ENCODE assay signal across 1 cellular context in genomic region chr1:26721669-26722355, GRCh38.
TF ChIP-seq lines count a peak whose summit lies in the region.

No MANE protein-coding gene starts in this region.

TF ChIP-seq in K562, 482 proteins besides CTCF, POLR2A, EP300 and RAD21 (continued from another document and continues in another):
- TF ChIP-seq ZNF407 (IDR thresholded peaks at IDR 0.05; ENCODE audit: low read depth) (no peak), PHB2 (IDR thresholded peaks at IDR 0.05; ENCODE audit: low read depth) (peak; percentile 60; the same call in 1 of the 2 replicates), SIN3B (IDR thresholded peaks at IDR 0.05; ENCODE audit: low read depth) (no peak; the same call in 1 of the 2 replicates), PHF8 (IDR thresholded peaks at IDR 0.05; ENCODE audit: borderline replicate concordance, low read length) (no peak), PCBP1 (IDR thresholded peaks at IDR 0.05; ENCODE audit: low read depth, low read length, poor library complexity, severe bottlenecking) (no peak), TBL1XR1 (IDR thresholded peaks at IDR 0.05; ENCODE audit: low read length in 2 of 2) (peak in 1 of 2 experiments; percentile 83; a peak in 2 of 4 replicates), ZNF324 (CRISPR knock-in tag; IDR thresholded peaks at IDR 0.05) (no peak), CTBP1 (IDR thresholded peaks at IDR 0.05; ENCODE audit: borderline replicate concordance) (peak; percentile 91), SP2 (IDR thresholded peaks at IDR 0.05; ENCODE audit: extremely low read depth, low read depth, low read length, poor library complexity, severe bottlenecking) (no peak), L3MBTL2 (IDR thresholded peaks at IDR 0.05) (peak; percentile 16; the same call in 1 of the 2 replicates), HNRNPUL1 (IDR thresholded peaks at IDR 0.05; ENCODE audit: low read length) (no peak), THRB (CRISPR knock-in tag; conservative IDR thresholded peaks at IDR 0.05) (no peak), FOXJ2 (tag; IDR thresholded peaks at IDR 0.05) (peak; percentile 46), TOE1 (IDR thresholded peaks at IDR 0.05; ENCODE audit: borderline replicate concordance) (no peak), TOE1 (CRISPR knock-in tag; IDR thresholded peaks at IDR 0.05; ENCODE audit: borderline replicate concordance, low read depth) (no peak), DACH1 (IDR thresholded peaks at IDR 0.05; ENCODE audit: partially characterized antibody) (peak; percentile 19), SRSF9 (IDR thresholded peaks at IDR 0.05; ENCODE audit: borderline replicate concordance, low read depth, low read length) (no peak), MTA3 (IDR thresholded peaks at IDR 0.05; ENCODE audit: borderline replicate concordance) (0 out of 2 replicates have a peak, but pooled peaks have one; percentile 49), ZNF717 (CRISPR knock-in tag; IDR thresholded peaks at IDR 0.05) (no peak), MAX (CRISPR knock-in tag; IDR thresholded peaks at IDR 0.05) (no peak), ATF4 (CRISPR knock-in tag; IDR thresholded peaks at IDR 0.05) (0 out of 2 replicates have a peak, but pooled peaks have one; percentile 37), ZFX (CRISPR knock-in tag; IDR thresholded peaks at IDR 0.05) (peak; percentile 40), KAT8 (IDR thresholded peaks at IDR 0.05; ENCODE audit: low read depth) (no peak), E2F1 (CRISPR knock-in tag; IDR thresholded peaks at IDR 0.05) (no peak), RBM17 (IDR thresholded peaks at IDR 0.05; ENCODE audit: borderline replicate concordance, low read depth, low read length) (no peak), CBFA2T2 (conservative IDR thresholded peaks at IDR 0.05) (peak; percentile 93), ZNF699 (CRISPR knock-in tag; IDR thresholded peaks at IDR 0.05; ENCODE audit: insufficient replicate concordance) (no peak), ZNF583 (CRISPR knock-in tag; IDR thresholded peaks at IDR 0.05) (no peak), NR0B1 (IDR thresholded peaks at IDR 0.05; ENCODE audit: partially characterized antibody) (no peak), EHMT2 (IDR thresholded peaks at IDR 0.05) (no peak), HDAC3 (IDR thresholded peaks at IDR 0.05; ENCODE audit: borderline replicate concordance, partially characterized antibody) (peak; percentile 51), ARNT (IDR thresholded peaks at IDR 0.05) (peak; percentile 46 to 87; a peak in 2 of 4 replicates), PURB (CRISPR knock-in tag; IDR thresholded peaks at IDR 0.05; ENCODE audit: low read depth) (no peak), CHAMP1 (IDR thresholded peaks at IDR 0.05) (0 out of 2 replicates have a peak, but pooled peaks have one; percentile 16), HLTF (IDR thresholded peaks at IDR 0.05) (0 out of 2 replicates have a peak, but pooled peaks have one; percentile 8), FOXJ3 (CRISPR knock-in tag; IDR thresholded peaks at IDR 0.05) (no peak), XRCC5 (IDR thresholded peaks at IDR 0.05; ENCODE audit: low read depth, low read length) (no peak), FOSL1 (tag; conservative IDR thresholded peaks at IDR 0.05) (peak; percentile 72), MBD1 (CRISPR knock-in tag; IDR thresholded peaks at IDR 0.05) (no peak), TFAP4 (CRISPR knock-in tag; IDR thresholded peaks at IDR 0.05; ENCODE audit: borderline replicate concordance) (peak; percentile 24; the same call in 1 of the 2 replicates), FOXM1 (IDR thresholded peaks at IDR 0.05; ENCODE audit: low read depth) (peak; percentile 78), FOXM1 (CRISPR knock-in tag; IDR thresholded peaks at IDR 0.05; ENCODE audit: low read depth) (no peak), TEAD1 (CRISPR knock-in tag; IDR thresholded peaks at IDR 0.05) (0 out of 4 replicates have a peak, but pooled peaks of 1 of the 2 experiments have one; percentile 59), NFE2 (IDR thresholded peaks at IDR 0.05; ENCODE audit: low read depth) (0 out of 2 replicates have a peak, but pooled peaks have one; percentile 12), ZNF511 (CRISPR knock-in tag; IDR thresholded peaks at IDR 0.05) (no peak), ARID1B (IDR thresholded peaks at IDR 0.05) (peak; percentile 92)
